In genomic region chr17:290626-291025, GRCh38 we compare ENCODE assay signal across 15 cellular contexts.
"Had no signal": no experiment of that assay in that cellular context is flagged by ENCODE, and none has a peak within 500 bp of the region (broad histone marks: within the 10 kb centered on the region; RNA-seq: fewer than 3 reads in every experiment).

No MANE protein-coding gene starts in this region.

- H3K9me3 Mint-ChIP-seq: activated naive CD8-positive, alpha-beta T cell treated with anti-CD3 and anti-CD28 coated beads for 36 hours; activated T-cell treated with anti-CD3 and anti-CD28 coated beads, Interleukin-2, amount 50 U/mL, for 4 hours; nephron; stimulated activated naive B cell treated with anti-CD40 and anti-IgM and Interleukin-4, amounts not matched to agents 10 μg/mL and 1 μg/mL and 100 μg/mL, for 72 hours had no signal

- H3K27ac ChIP-seq: ascending aorta, colonic mucosa, esophagus squamous epithelium, parathyroid adenoma, upper lobe of left lung had no signal

- H3K9me3 ChIP-seq: ascending aorta, colonic mucosa, esophagus squamous epithelium, upper lobe of left lung had no signal

- H3K9ac ChIP-seq: parathyroid adenoma had no signal

- H3K36me3 Mint-ChIP-seq: activated naive CD8-positive, alpha-beta T cell treated with anti-CD3 and anti-CD28 coated beads for 36 hours had no signal

- H3K4me3 ChIP-seq: ascending aorta, colonic mucosa, esophagus squamous epithelium, upper lobe of left lung had no signal

- H3K27me3 ChIP-seq: ascending aorta, colonic mucosa, upper lobe of left lung had no signal

- H3K36me3 ChIP-seq: ascending aorta, colonic mucosa had no signal

- H3K27ac Mint-ChIP-seq: activated naive CD8-positive, alpha-beta T cell treated with anti-CD3 and anti-CD28 coated beads for 36 hours; stimulated activated naive B cell treated with anti-CD40 and anti-IgM and Interleukin-4, amounts not matched to agents 10 μg/mL and 1 μg/mL and 100 μg/mL, for 72 hours had no signal

- H3K4me3 Mint-ChIP-seq: activated naive CD8-positive, alpha-beta T cell treated with anti-CD3 and anti-CD28 coated beads for 36 hours; activated T-cell treated with anti-CD3 and anti-CD28 coated beads, Interleukin-2, amount 50 U/mL, for 4 hours; nephron; stimulated activated naive B cell treated with anti-CD40 and anti-IgM and Interleukin-4, amounts not matched to agents 10 μg/mL and 1 μg/mL and 100 μg/mL, for 72 hours had no signal

- H3K79me2 ChIP-seq: parathyroid adenoma had no signal

- DNase-seq: activated CD4-positive, alpha-beta T cell treated with anti-CD3 and anti-CD28 coated beads, Interleukin-2, amount 50 U/mL, for 48 hours; activated naive CD8-positive, alpha-beta T cell treated with anti-CD3 and anti-CD28 coated beads for 36 hours; activated T-cell treated with anti-CD3 and anti-CD28 coated beads, Interleukin-2, amount 50 U/mL, for 4 hours; colonic mucosa; esophagus squamous epithelium; foreskin fibroblast; mesenchymal stem cell; stimulated activated CD4-positive, alpha-beta T cell treated with anti-CD3 and anti-CD28 coated beads, Interleukin-1b, Interleukin-23, amount 100 ng/mL, for 48 hours; stimulated activated naive B cell treated with anti-CD40 and anti-IgM and Interleukin-4, amounts not matched to agents 10 μg/mL and 1 μg/mL and 100 μg/mL, for 72 hours; substantia nigra had no signal

- H3K27me3 Mint-ChIP-seq: activated naive CD8-positive, alpha-beta T cell treated with anti-CD3 and anti-CD28 coated beads for 36 hours had no signal

- H2AFZ ChIP-seq: parathyroid adenoma had no signal

- H3K4me1 ChIP-seq: ascending aorta, colonic mucosa, esophagus squamous epithelium, parathyroid adenoma, upper lobe of left lung had no signal

- ATAC-seq: activated CD4-positive, CD25-positive, alpha-beta regulatory T cell treated with anti-CD3 and anti-CD28 coated beads, Interleukin-2, amount 50 U/mL, for 24 hours; activated T-cell treated with anti-CD3 and anti-CD28 coated beads, Interleukin-2, amount 50 U/mL, for 4 hours; stimulated activated naive B cell treated with anti-CD40 and anti-IgM and Interleukin-4, amounts not matched to agents 10 μg/mL and 1 μg/mL and 100 μg/mL, for 72 hours had no signal
